In the genomic region with DNA sequence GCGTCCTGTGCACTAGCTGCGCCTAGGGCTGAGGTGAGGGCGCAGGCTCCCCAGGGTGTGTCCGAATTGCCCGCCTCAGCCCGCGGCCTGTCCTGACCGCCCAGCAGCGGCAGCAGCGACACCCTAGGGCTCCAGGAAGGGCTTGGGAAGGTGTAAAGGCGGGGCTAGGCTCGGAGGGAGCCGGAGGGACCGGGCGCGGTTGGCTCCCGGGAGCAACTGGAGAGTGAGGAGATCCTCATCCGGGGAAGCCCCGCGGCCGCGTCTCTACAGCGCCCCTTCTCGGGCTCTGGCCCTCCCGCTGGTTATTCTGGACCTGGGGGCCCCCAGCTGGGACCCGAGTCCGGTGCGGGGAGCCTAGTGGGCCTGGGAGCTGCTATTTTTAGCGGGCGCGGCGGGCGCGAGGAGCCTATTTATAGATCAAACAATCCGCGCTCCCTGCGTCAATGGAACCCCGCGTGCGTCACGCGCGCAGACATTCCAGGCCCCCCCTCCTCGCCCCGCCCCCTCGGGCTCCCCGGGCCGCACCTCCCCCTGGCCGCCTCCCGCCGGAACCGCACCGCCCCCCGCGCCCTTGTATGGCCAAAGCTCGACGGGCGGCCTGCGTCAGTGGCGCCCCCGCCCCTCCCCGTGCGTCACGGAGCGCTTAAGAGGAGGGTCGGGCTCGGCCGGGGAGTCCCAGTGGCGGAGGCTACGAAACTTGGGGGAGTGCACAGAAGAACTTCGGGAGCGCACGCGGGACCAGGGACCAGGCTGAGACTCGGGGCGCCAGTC, we compare ENCODE assay signal across 1 cellular context.
A peak's percentile ranks its signal among the peaks of the same experiment; 100 is the strongest.
TF ChIP-seq lines count a peak whose summit lies in the region.

A gene (plus strand): TSS at position 672 of the 771 bp plus-strand sequence. CDS start 2,887 bp downstream, outside the sequence.

TF ChIP-seq in HepG2, 621 proteins besides CTCF, POLR2A, EP300 and RAD21 (continued from another document and continues in another):
- TF ChIP-seq, protein P1, sequence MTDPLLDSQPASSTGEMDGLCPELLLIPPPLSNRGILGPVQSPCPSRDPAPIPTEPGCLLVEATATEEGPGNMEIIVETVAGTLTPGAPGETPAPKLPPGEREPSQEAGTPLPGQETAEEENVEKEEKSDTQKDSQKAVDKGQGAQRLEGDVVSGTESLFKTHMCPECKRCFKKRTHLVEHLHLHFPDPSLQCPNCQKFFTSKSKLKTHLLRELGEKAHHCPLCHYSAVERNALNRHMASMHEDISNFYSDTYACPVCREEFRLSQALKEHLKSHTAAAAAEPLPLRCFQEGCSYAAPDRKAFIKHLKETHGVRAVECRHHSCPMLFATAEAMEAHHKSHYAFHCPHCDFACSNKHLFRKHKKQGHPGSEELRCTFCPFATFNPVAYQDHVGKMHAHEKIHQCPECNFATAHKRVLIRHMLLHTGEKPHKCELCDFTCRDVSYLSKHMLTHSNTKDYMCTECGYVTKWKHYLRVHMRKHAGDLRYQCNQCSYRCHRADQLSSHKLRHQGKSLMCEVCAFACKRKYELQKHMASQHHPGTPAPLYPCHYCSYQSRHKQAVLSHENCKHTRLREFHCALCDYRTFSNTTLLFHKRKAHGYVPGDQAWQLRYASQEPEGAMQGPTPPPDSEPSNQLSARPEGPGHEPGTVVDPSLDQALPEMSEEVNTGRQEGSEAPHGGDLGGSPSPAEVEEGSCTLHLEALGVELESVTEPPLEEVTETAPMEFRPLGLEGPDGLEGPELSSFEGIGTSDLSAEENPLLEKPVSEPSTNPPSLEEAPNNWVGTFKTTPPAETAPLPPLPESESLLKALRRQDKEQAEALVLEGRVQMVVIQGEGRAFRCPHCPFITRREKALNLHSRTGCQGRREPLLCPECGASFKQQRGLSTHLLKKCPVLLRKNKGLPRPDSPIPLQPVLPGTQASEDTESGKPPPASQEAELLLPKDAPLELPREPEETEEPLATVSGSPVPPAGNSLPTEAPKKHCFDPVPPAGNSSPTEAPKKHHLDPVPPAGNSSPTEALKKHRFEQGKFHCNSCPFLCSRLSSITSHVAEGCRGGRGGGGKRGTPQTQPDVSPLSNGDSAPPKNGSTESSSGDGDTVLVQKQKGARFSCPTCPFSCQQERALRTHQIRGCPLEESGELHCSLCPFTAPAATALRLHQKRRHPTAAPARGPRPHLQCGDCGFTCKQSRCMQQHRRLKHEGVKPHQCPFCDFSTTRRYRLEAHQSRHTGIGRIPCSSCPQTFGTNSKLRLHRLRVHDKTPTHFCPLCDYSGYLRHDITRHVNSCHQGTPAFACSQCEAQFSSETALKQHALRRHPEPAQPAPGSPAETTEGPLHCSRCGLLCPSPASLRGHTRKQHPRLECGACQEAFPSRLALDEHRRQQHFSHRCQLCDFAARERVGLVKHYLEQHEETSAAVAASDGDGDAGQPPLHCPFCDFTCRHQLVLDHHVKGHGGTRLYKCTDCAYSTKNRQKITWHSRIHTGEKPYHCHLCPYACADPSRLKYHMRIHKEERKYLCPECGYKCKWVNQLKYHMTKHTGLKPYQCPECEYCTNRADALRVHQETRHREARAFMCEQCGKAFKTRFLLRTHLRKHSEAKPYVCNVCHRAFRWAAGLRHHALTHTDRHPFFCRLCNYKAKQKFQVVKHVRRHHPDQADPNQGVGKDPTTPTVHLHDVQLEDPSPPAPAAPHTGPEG (CRISPR knock-in tag; IDR thresholded peaks at IDR 0.05) = no peak
- TF ChIP-seq STAG1 (CRISPR knock-in tag; IDR thresholded peaks at IDR 0.05) (no peak; the same call in 1 of the 2 replicates), TSC22D2 (CRISPR knock-in tag; IDR thresholded peaks at IDR 0.05; ENCODE audit: borderline replicate concordance) (no peak), ZNF496 (CRISPR knock-in tag; IDR thresholded peaks at IDR 0.05; ENCODE audit: insufficient replicate concordance) (no peak), ZNF256 (CRISPR knock-in tag; conservative IDR thresholded peaks at IDR 0.05) (no peak), GABPA (IDR thresholded peaks at IDR 0.05; ENCODE audit: low read depth, low read length) (no peak), GABPA (CRISPR knock-in tag; IDR thresholded peaks at IDR 0.05; ENCODE audit: low read depth) (peak; percentile 57), RBFOX2 (IDR thresholded peaks at IDR 0.05; ENCODE audit: low read depth, low read length) (peak; percentile 85), ZIK1 (CRISPR knock-in tag; IDR thresholded peaks at IDR 0.05; ENCODE audit: borderline replicate concordance, low read depth) (no peak), ZNF143 (CRISPR knock-in tag; IDR thresholded peaks at IDR 0.05) (no peak), IRF2 (CRISPR knock-in tag; IDR thresholded peaks at IDR 0.05) (peak; percentile 22), ZNF703 (CRISPR knock-in tag; IDR thresholded peaks at IDR 0.05; ENCODE audit: borderline replicate concordance) (no peak), NR2F2 (IDR thresholded peaks at IDR 0.05; ENCODE audit: borderline replicate concordance, low read depth) (no peak; the same call in 1 of the 2 replicates), SNAPC2 (CRISPR knock-in tag; IDR thresholded peaks at IDR 0.05) (peak; percentile 59; the same call in 1 of the 2 replicates), ZNF614 (CRISPR knock-in tag; IDR thresholded peaks at IDR 0.05; ENCODE audit: borderline replicate concordance) (no peak), SMAD1 (CRISPR knock-in tag; IDR thresholded peaks at IDR 0.05; ENCODE audit: borderline replicate concordance, low read depth) (peak; percentile 48; the same call in 1 of the 2 replicates), ZBTB7B (CRISPR knock-in tag; IDR thresholded peaks at IDR 0.05) (no peak), ZNF317 (CRISPR knock-in tag; IDR thresholded peaks at IDR 0.05) (peak; percentile 36; the same call in 1 of the 2 replicates), BRD4 (CRISPR knock-in tag; IDR thresholded peaks at IDR 0.05) (no peak), ZNF615 (CRISPR knock-in tag; IDR thresholded peaks at IDR 0.05; ENCODE audit: borderline replicate concordance) (no peak), HNRNPLL (IDR thresholded peaks at IDR 0.05; ENCODE audit: low read depth, low read length, poor library complexity, severe bottlenecking) (peak; percentile 85), KDM5A (IDR thresholded peaks at IDR 0.05; ENCODE audit: borderline replicate concordance, low read length) (no peak), NAIF1 (CRISPR knock-in tag; IDR thresholded peaks at IDR 0.05; ENCODE audit: borderline replicate concordance) (peak; percentile 43; the same call in 1 of the 2 replicates), SMARCE1 (IDR thresholded peaks at IDR 0.05; ENCODE audit: borderline replicate concordance) (no peak), TOE1 (CRISPR knock-in tag; IDR thresholded peaks at IDR 0.05) (no peak), DPF2 (CRISPR knock-in tag; IDR thresholded peaks at IDR 0.05; ENCODE audit: borderline replicate concordance, low read depth) (no peak), JDP2 (CRISPR knock-in tag; IDR thresholded peaks at IDR 0.05; ENCODE audit: borderline replicate concordance) (no peak), RNF2 (conservative IDR thresholded peaks at IDR 0.05; ENCODE audit: low read depth) (no peak; the same call in 1 of the 2 replicates), SNRNP70 (IDR thresholded peaks at IDR 0.05; ENCODE audit: low read depth, low read length) (no peak), ELF3 (CRISPR knock-in tag; IDR thresholded peaks at IDR 0.05) (peak; percentile 37; the same call in 1 of the 2 replicates), ZNF441 (CRISPR knock-in tag; IDR thresholded peaks at IDR 0.05; ENCODE audit: borderline replicate concordance) (peak; percentile 45; the same call in 1 of the 2 replicates), ZNF850 (CRISPR knock-in tag; conservative IDR thresholded peaks at IDR 0.05) (no peak), ESRRA (CRISPR knock-in tag; IDR thresholded peaks at IDR 0.05; ENCODE audit: low read depth) (peak; percentile 77), ZNF17 (CRISPR knock-in tag; IDR thresholded peaks at IDR 0.05) (no peak), HOXA7 (CRISPR knock-in tag; IDR thresholded peaks at IDR 0.05) (no peak)
- TF ChIP-seq, protein P2, sequence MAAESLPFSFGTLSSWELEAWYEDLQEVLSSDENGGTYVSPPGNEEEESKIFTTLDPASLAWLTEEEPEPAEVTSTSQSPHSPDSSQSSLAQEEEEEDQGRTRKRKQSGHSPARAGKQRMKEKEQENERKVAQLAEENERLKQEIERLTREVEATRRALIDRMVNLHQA (CRISPR knock-in tag; IDR thresholded peaks at IDR 0.05) = no peak
- TF ChIP-seq, protein P3, sequence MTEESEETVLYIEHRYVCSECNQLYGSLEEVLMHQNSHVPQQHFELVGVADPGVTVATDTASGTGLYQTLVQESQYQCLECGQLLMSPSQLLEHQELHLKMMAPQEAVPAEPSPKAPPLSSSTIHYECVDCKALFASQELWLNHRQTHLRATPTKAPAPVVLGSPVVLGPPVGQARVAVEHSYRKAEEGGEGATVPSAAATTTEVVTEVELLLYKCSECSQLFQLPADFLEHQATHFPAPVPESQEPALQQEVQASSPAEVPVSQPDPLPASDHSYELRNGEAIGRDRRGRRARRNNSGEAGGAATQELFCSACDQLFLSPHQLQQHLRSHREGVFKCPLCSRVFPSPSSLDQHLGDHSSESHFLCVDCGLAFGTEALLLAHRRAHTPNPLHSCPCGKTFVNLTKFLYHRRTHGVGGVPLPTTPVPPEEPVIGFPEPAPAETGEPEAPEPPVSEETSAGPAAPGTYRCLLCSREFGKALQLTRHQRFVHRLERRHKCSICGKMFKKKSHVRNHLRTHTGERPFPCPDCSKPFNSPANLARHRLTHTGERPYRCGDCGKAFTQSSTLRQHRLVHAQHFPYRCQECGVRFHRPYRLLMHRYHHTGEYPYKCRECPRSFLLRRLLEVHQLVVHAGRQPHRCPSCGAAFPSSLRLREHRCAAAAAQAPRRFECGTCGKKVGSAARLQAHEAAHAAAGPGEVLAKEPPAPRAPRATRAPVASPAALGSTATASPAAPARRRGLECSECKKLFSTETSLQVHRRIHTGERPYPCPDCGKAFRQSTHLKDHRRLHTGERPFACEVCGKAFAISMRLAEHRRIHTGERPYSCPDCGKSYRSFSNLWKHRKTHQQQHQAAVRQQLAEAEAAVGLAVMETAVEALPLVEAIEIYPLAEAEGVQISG (CRISPR knock-in tag; IDR thresholded peaks at IDR 0.05) = peak; percentile 49
- TF ChIP-seq, protein P4, sequence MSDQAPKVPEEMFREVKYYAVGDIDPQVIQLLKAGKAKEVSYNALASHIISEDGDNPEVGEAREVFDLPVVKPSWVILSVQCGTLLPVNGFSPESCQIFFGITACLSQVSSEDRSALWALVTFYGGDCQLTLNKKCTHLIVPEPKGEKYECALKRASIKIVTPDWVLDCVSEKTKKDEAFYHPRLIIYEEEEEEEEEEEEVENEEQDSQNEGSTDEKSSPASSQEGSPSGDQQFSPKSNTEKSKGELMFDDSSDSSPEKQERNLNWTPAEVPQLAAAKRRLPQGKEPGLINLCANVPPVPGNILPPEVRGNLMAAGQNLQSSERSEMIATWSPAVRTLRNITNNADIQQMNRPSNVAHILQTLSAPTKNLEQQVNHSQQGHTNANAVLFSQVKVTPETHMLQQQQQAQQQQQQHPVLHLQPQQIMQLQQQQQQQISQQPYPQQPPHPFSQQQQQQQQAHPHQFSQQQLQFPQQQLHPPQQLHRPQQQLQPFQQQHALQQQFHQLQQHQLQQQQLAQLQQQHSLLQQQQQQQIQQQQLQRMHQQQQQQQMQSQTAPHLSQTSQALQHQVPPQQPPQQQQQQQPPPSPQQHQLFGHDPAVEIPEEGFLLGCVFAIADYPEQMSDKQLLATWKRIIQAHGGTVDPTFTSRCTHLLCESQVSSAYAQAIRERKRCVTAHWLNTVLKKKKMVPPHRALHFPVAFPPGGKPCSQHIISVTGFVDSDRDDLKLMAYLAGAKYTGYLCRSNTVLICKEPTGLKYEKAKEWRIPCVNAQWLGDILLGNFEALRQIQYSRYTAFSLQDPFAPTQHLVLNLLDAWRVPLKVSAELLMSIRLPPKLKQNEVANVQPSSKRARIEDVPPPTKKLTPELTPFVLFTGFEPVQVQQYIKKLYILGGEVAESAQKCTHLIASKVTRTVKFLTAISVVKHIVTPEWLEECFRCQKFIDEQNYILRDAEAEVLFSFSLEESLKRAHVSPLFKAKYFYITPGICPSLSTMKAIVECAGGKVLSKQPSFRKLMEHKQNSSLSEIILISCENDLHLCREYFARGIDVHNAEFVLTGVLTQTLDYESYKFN (CRISPR knock-in tag; conservative IDR thresholded peaks at IDR 0.05) = peak; percentile 53
- TF ChIP-seq, protein P5, sequence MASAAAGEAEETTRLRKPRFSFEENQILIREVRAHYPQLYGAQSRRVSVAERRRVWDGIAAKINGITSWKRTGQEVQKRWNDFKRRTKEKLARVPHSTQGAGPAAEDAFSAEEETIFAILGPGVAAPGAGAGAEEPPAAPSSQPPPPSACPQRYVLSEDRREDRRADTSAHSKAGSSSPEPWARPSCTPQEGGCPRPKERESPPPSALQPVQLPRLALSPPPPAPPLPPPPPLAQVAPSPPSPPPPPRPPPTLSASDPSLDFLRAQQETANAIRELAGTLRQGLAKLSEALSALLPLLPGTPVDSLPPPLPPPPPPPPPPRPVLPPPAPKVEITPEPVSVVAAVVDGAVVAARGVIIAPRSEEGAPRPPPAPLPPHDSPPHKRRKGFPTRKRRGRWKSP (CRISPR knock-in tag; IDR thresholded peaks at IDR 0.05) = no peak
- TF ChIP-seq, protein P6, sequence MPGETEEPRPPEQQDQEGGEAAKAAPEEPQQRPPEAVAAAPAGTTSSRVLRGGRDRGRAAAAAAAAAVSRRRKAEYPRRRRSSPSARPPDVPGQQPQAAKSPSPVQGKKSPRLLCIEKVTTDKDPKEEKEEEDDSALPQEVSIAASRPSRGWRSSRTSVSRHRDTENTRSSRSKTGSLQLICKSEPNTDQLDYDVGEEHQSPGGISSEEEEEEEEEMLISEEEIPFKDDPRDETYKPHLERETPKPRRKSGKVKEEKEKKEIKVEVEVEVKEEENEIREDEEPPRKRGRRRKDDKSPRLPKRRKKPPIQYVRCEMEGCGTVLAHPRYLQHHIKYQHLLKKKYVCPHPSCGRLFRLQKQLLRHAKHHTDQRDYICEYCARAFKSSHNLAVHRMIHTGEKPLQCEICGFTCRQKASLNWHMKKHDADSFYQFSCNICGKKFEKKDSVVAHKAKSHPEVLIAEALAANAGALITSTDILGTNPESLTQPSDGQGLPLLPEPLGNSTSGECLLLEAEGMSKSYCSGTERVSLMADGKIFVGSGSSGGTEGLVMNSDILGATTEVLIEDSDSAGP (CRISPR knock-in tag; IDR thresholded peaks at IDR 0.05; ENCODE audit: borderline replicate concordance) = peak; percentile 66
